19 cellular contexts compared by ENCODE assay signal in genomic region chrX:153685751-153686676, GRCh38. TPM values are rescaled to one million over a fixed set of nuclear protein-coding genes. Genes with fewer than 3 reads are reported as not detected.
DNase-seq lines count a peak whose midpoint lies in the region; ATAC-seq and TF ChIP-seq lines count a peak whose summit lies in the region.
"Had no signal": no experiment of that assay in that cellular context is flagged by ENCODE, and none has a peak within 500 bp of the region (broad histone marks: within the 10 kb centered on the region; RNA-seq: fewer than 3 reads in every experiment).

No MANE protein-coding gene starts in this region.

- no peak overlapping the region for H3K27ac Mint-ChIP-seq in CD4-positive, alpha-beta T cell
- no peak overlapping the region for H3K27ac Mint-ChIP-seq in activated naive CD4-positive, alpha-beta T cell treated with anti-CD3 and anti-CD28 coated beads, Interleukin-2, amount 10 ng/mL, durations not matched to agents 7 days and 5 days
- H3K27ac Mint-ChIP-seq: natural killer cell treated with Interleukin-12 subunit alpha and Interleukin-12 subunit beta and Interleukin-15 and Interleukin-18, amount 100 ng/mL, for 72 hours had no signal

- ATAC-seq in CD4-positive, alpha-beta T cell (ENCODE audit: poor library complexity) = no peak
- ATAC-seq in GM18505 (IDR thresholded peaks at IDR 0.05; ENCODE audit: unreplicated experiment) = no peak
- ATAC-seq: natural killer cell treated with Interleukin-12 subunit alpha and Interleukin-12 subunit beta and Interleukin-15 and Interleukin-18, amount 100 ng/mL, for 72 hours had no signal

- no peak for TF ChIP-seq POLR2A in GM18505 (IDR thresholded peaks at IDR 0.05; ENCODE audit: borderline replicate concordance, extremely low read depth, insufficient read depth, insufficient read length)

- no peak for DNase-seq in CD4-positive, alpha-beta T cell
- DNase-seq in coronary artery (ENCODE audit: low spot score) (peak; percentile 71), T-helper 2 cell (no peak)
- DNase-seq in activated naive CD4-positive, alpha-beta T cell treated with anti-CD3 and anti-CD28 coated beads, Interleukin-2, amount 10 ng/mL, durations not matched to agents 7 days and 5 days = no peak
- DNase-seq in stimulated activated CD4-positive, alpha-beta T cell treated with anti-CD3 and anti-CD28 coated beads, Interleukin-12 subunit alpha, Interleukin-12 subunit beta, amount 100 ng/mL, for 4 hours = no peak
- DNase-seq: activated effector memory CD4-positive, alpha-beta T cell treated with Interleukin-2 at 50 U/mL for 16 hours; esophagus squamous epithelium; hippocampal formation; lower lobe of right lung; NCI-H2081 treated with DMSO at 0.1 percent for 48 hours; NCI-H748 treated with DMSO at 0.1 percent for 48 hours; SJCRH30 had no signal

- no peaks in the 10 kb centered on the region for H3K36me3 Mint-ChIP-seq in CD4-positive, alpha-beta T cell (ENCODE audit: low read depth)
- H3K36me3 Mint-ChIP-seq in activated naive CD4-positive, alpha-beta T cell treated with anti-CD3 and anti-CD28 coated beads, Interleukin-2, amount 10 ng/mL, durations not matched to agents 7 days and 5 days = no peaks in the 10 kb centered on the region
- H3K36me3 Mint-ChIP-seq: natural killer cell treated with Interleukin-12 subunit alpha and Interleukin-12 subunit beta and Interleukin-15 and Interleukin-18, amount 100 ng/mL, for 72 hours had no signal

- H3K36me3 ChIP-seq in HUES6 (ENCODE audit: control insufficient read depth, insufficient read depth, low read length) (peaks cover 5% of the 10 kb centered on the region), neuron (ENCODE audit: insufficient read depth, low read length) (peaks cover 3% of the 10 kb centered on the region)
- H3K36me3 ChIP-seq: esophagus squamous epithelium, lower lobe of right lung, SJCRH30 had no signal

- H3K4me1 ChIP-seq in HUES6 (ENCODE audit: control insufficient read depth, insufficient read depth, low read length) (peaks cover 34% of the 10 kb centered on the region), neuron (ENCODE audit: insufficient read depth, low read length) (peaks cover 39% of the 10 kb centered on the region)
- H3K4me1 ChIP-seq: lower lobe of right lung, SJCRH30 had no signal

- no peaks in the 10 kb centered on the region for H3K4me1 Mint-ChIP-seq in CD4-positive, alpha-beta T cell (ENCODE audit: low read depth)
- H3K4me1 Mint-ChIP-seq in activated naive CD4-positive, alpha-beta T cell treated with anti-CD3 and anti-CD28 coated beads, Interleukin-2, amount 10 ng/mL, durations not matched to agents 7 days and 5 days = peaks cover 2% of the 10 kb centered on the region

- no peak overlapping the region for H3K27ac ChIP-seq in CD4-positive, alpha-beta T cell (ENCODE audit: low read depth, low read length)
- H3K27ac ChIP-seq in HUES6 (ENCODE audit: low read depth, low read length) (peak overlapping the region; percentile 6; the same call in 1 of the 2 replicates), coronary artery (no peak overlapping the region)
- H3K27ac ChIP-seq: HL-60, lower lobe of right lung, SJCRH30 had no signal

- peak overlapping the region; percentile 42 for H3K4me3 Mint-ChIP-seq in CD4-positive, alpha-beta T cell
- no peak overlapping the region for H3K4me3 Mint-ChIP-seq in activated naive CD4-positive, alpha-beta T cell treated with anti-CD3 and anti-CD28 coated beads, Interleukin-2, amount 10 ng/mL, durations not matched to agents 7 days and 5 days
- H3K4me3 Mint-ChIP-seq: natural killer cell treated with Interleukin-12 subunit alpha and Interleukin-12 subunit beta and Interleukin-15 and Interleukin-18, amount 100 ng/mL, for 72 hours had no signal

- intact Hi-C loops in CD4-positive, alpha-beta T cell (cut with DNase I, micrococcal nuclease) = loop anchor here in 1 of 2 experiments (5.0 to 10.0 kb wide), 2 partner anchors 69 to 266 kb away; no protein-coding TSS in a partner anchor

- no peak for TF ChIP-seq CTCF in CD4-positive, alpha-beta T cell (IDR thresholded peaks at IDR 0.05)
- no peak for TF ChIP-seq CTCF in coronary artery (IDR thresholded peaks at IDR 0.05)

- no peaks in the 10 kb centered on the region for H3K27me3 ChIP-seq in CD4-positive, alpha-beta T cell (ENCODE audit: control insufficient read depth, insufficient read depth, low read length)
- H3K27me3 ChIP-seq in HUES6 (ENCODE audit: control insufficient read depth, insufficient read depth, low read length) (no peaks in the 10 kb centered on the region), neuron (ENCODE audit: insufficient read depth, low read length) (no peaks in the 10 kb centered on the region)
- H3K27me3 ChIP-seq: esophagus squamous epithelium, SJCRH30 had no signal

- H3K9me3 Mint-ChIP-seq in CD4-positive, alpha-beta T cell = no peaks in the 10 kb centered on the region
- no peaks in the 10 kb centered on the region for H3K9me3 Mint-ChIP-seq in activated naive CD4-positive, alpha-beta T cell treated with anti-CD3 and anti-CD28 coated beads, Interleukin-2, amount 10 ng/mL, durations not matched to agents 7 days and 5 days
- H3K9me3 Mint-ChIP-seq: natural killer cell treated with Interleukin-12 subunit alpha and Interleukin-12 subunit beta and Interleukin-15 and Interleukin-18, amount 100 ng/mL, for 72 hours had no signal

- no peak overlapping the region for H2AFZ ChIP-seq in neuron (ENCODE audit: low read depth, low read length)

- H3K9me3 ChIP-seq in CD4-positive, alpha-beta T cell (ENCODE audit: control insufficient read depth, low read length) = no peaks in the 10 kb centered on the region
- H3K9me3 ChIP-seq in HUES6 (ENCODE audit: control insufficient read depth, insufficient read depth, low read depth, low read length) = peaks cover 19% of the 10 kb centered on the region
- no peaks in the 10 kb centered on the region for H3K9me3 ChIP-seq in neuron (ENCODE audit: low read length)
- H3K9me3 ChIP-seq: esophagus squamous epithelium, lower lobe of right lung, SJCRH30 had no signal

- CTCF ChIA-PET in CD4-positive, alpha-beta T cell (lab: Charles Lee) = no interaction called here
- CTCF ChIA-PET in activated naive CD4-positive, alpha-beta T cell treated with anti-CD3 and anti-CD28 coated beads, Interleukin-2, amount 10 ng/mL, durations not matched to agents 7 days and 5 days (lab: Charles Lee) = interaction anchor here (1.1 to 1.7 kb wide), 2 partner anchors 19 to 23 kb away, joined by 4 to 5 read pairs; no protein-coding TSS in a partner anchor

- peaks cover 7% of the 10 kb centered on the region for H3K27me3 Mint-ChIP-seq in CD4-positive, alpha-beta T cell
- peaks cover 67% of the 10 kb centered on the region for H3K27me3 Mint-ChIP-seq in activated naive CD4-positive, alpha-beta T cell treated with anti-CD3 and anti-CD28 coated beads, Interleukin-2, amount 10 ng/mL, durations not matched to agents 7 days and 5 days

- POLR2A ChIA-PET in CD4-positive, alpha-beta T cell (lab: Charles Lee) = no interaction called here

- peak overlapping the region; percentile 38; the same call in 1 of the 2 replicates for H3K4me3 ChIP-seq in HUES6 (ENCODE audit: low read depth, low read length)
- no peak overlapping the region for H3K4me3 ChIP-seq in coronary artery
- peak overlapping the region; percentile 52 for H3K4me3 ChIP-seq in neuron (ENCODE audit: low read length)
- H3K4me3 ChIP-seq: lower lobe of right lung, SJCRH30 had no signal

- H3K9ac ChIP-seq in HUES6 (ENCODE audit: low read length) = peak overlapping the region; percentile 55

RNA-seq across cellular contexts. Expression of gene SLC6A8, which starts 1.7 kb away (rescaled TPM):
- total RNA-seq in CD4-positive, alpha-beta T cell = under 1 TPM; 0.42 to 0.71 TPM

RNA-seq across cellular contexts. Expression of gene PNCK, which starts 12.4 kb away (rescaled TPM):
- total RNA-seq in CD4-positive, alpha-beta T cell = 1 to 10 TPM in 1 of 2 experiments, under 1 TPM in 1; 0.70 to 1.0 TPM
- total RNA-seq: activated CD8-positive, alpha-beta memory T cell treated with anti-CD3 and anti-CD28 coated beads for 36 hours; dermis microvascular lymphatic vessel endothelial cell; lower lobe of right lung; natural killer cell treated with Interleukin-12 subunit alpha and Interleukin-12 subunit beta and Interleukin-15 and Interleukin-18, amount 100 ng/mL, for 72 hours; SJCRH30 had no signal

RNA-seq across cellular contexts. Expression of gene BCAP31, which starts 38.2 kb away (rescaled TPM):
- total RNA-seq in CD4-positive, alpha-beta T cell = 10 to 100 TPM; 42.1 to 43.1 TPM

RNA-seq across cellular contexts. Expression of gene ABCD1, which starts 38.6 kb away (rescaled TPM):
- 1 to 10 TPM; 8.6 to 9.2 TPM for total RNA-seq in CD4-positive, alpha-beta T cell

RNA-seq across cellular contexts. Expression of gene DUSP9, which starts 39.0 kb away (rescaled TPM):
- not detected for total RNA-seq in CD4-positive, alpha-beta T cell
- total RNA-seq: lower lobe of right lung; natural killer cell treated with Interleukin-12 subunit alpha and Interleukin-12 subunit beta and Interleukin-15 and Interleukin-18, amount 100 ng/mL, for 72 hours had no signal
